Comparison of ENCODE assay signal across 8 cellular contexts in the genomic region with DNA sequence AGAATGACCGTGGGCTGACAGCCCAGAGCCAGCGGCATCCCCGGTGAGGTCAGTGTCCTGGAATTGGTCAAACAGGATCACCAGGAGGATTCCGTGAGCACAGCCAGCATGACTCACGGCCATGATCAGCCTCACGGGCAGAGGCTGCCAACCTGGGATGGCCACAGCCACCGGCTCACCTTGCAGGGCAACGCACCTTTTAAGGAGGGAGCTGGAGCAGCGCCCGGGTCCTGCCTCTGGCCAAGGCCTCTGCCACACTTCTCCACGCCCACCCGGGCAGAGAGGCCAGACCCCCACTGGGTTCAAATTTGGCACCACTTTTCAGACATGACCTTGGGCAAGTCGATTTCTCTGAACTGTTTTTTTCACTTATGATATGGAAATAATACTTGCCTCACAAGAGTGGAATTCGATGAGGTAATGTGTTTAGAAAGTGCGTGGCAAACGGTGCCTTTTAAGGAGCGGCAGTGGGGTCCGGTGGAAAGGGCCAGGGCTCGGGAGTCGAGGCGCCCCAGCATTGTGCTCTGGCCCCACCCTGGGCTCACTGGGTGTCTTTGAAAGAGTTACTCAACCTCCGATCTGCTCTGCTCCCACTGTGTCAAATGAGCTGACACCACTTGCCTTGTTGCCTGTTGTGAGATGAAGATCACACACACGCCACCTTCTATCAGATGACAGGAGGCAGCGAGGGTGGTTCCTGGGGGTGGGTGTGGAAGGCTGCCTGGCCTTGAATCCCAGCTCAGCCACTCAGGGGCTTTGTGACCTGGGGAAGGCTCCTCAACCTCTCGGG. TPM values are rescaled to one million over a fixed set of nuclear protein-coding genes. Genes with fewer than 3 reads are reported as not detected.
DNase-seq lines count a peak whose midpoint lies in the region; ATAC-seq and TF ChIP-seq lines count a peak whose summit lies in the region.

No MANE protein-coding gene starts in this region.

- H3K9me3 ChIP-seq in adipocyte (ENCODE audit: control insufficient read depth, low read length) = no peaks in the 10 kb centered on the region
- H3K9me3 ChIP-seq in heart right ventricle = no peaks in the 10 kb centered on the region
- H3K9me3 ChIP-seq in skeletal muscle satellite cell (replicated peaks; ENCODE audit: low read length) = no peaks in the 10 kb centered on the region

- H3K36me3 ChIP-seq in adipocyte (ENCODE audit: control insufficient read depth, insufficient read depth, low read length, severe bottlenecking) (no peaks in the 10 kb centered on the region), heart right ventricle (peaks cover 0 to 9% (median 0%) of the 10 kb centered on the region in 9 donors), skeletal muscle satellite cell (ENCODE audit: insufficient read depth, low read length) (no peaks in the 10 kb centered on the region)

- H3K27me3 ChIP-seq in adipocyte (replicated peaks; ENCODE audit: control insufficient read depth, insufficient read depth, low read length) (no peaks in the 10 kb centered on the region), heart right ventricle (no peaks in the 10 kb centered on the region), skeletal muscle satellite cell (ENCODE audit: control insufficient read depth, insufficient read depth, low read length) (no peaks in the 10 kb centered on the region)

- peaks cover 10 to 12% of the 10 kb centered on the region in 2 donors for H3K4me1 Mint-ChIP-seq in natural killer cell treated with Interleukin-12 subunit alpha and Interleukin-12 subunit beta and Interleukin-15 and Interleukin-18, amount 100 ng/mL, for 72 hours (ENCODE audit: low read depth in 2 of 2)

- H3K4me1 ChIP-seq in adipocyte (ENCODE audit: control insufficient read depth, insufficient read depth, low read length) = peaks cover 49% of the 10 kb centered on the region
- H3K4me1 ChIP-seq in heart right ventricle = peaks cover 26 to 99% (median 88%) of the 10 kb centered on the region in 9 donors
- H3K4me1 ChIP-seq in skeletal muscle satellite cell (ENCODE audit: control insufficient read depth, insufficient read depth, low read length) = peaks cover 76% of the 10 kb centered on the region

- peak overlapping the region; percentile 70 to 97 (median 90) for H3K27ac ChIP-seq in heart right ventricle

- DNase-seq in H4 (ENCODE audit: low spot score) (peak; percentile 87), adipocyte (ENCODE audit: low read depth) (peak; percentile 91), heart right ventricle (peak; percentile 52 to 86), NCI-H774 (lab: John Stamatoyannopoulos, UW) (no peak), NCI-H2081 (lab: John Stamatoyannopoulos, UW) (no peak)
- no peak for DNase-seq in natural killer cell treated with Interleukin-12 subunit alpha and Interleukin-12 subunit beta and Interleukin-15 and Interleukin-18, amount 100 ng/mL, for 72 hours (ENCODE audit: low spot score)

- H3K36me3 Mint-ChIP-seq in natural killer cell treated with Interleukin-12 subunit alpha and Interleukin-12 subunit beta and Interleukin-15 and Interleukin-18, amount 100 ng/mL, for 72 hours = no peaks in the 10 kb centered on the region

- no peak overlapping the region for H3K4me3 ChIP-seq in adipocyte (ENCODE audit: low read length)
- H3K4me3 ChIP-seq in heart right ventricle = no peak overlapping the region
- H3K4me3 ChIP-seq in skeletal muscle satellite cell (ENCODE audit: low read length) = no peak overlapping the region

- peak overlapping the region; percentile 48 for H3K4me2 ChIP-seq in skeletal muscle satellite cell (ENCODE audit: low read length)

- H3K27me3 Mint-ChIP-seq in natural killer cell treated with Interleukin-12 subunit alpha and Interleukin-12 subunit beta and Interleukin-15 and Interleukin-18, amount 100 ng/mL, for 72 hours = no peaks in the 10 kb centered on the region

- no peak for TF ChIP-seq CTCF in heart right ventricle (IDR thresholded peaks at IDR 0.05)

- H3K9ac ChIP-seq in adipocyte (ENCODE audit: low read length) (peak overlapping the region; percentile 14), skeletal muscle satellite cell (ENCODE audit: low read depth, low read length) (peak overlapping the region; percentile 44)

- H3K9me3 Mint-ChIP-seq in natural killer cell treated with Interleukin-12 subunit alpha and Interleukin-12 subunit beta and Interleukin-15 and Interleukin-18, amount 100 ng/mL, for 72 hours = no peaks in the 10 kb centered on the region

- intact Hi-C loops in heart right ventricle (cut with DNase I) = loop anchor here in 6 of 10 donors (1.0 to 5.0 kb wide), 4 partner anchors 78 to 143 kb away; a partner anchor contains a TSS

- WGBS in heart right ventricle, 2 donors = 44 to 46% methylated on average over 25 of the region's 25 CpGs

- peak; percentile 36 to 76 (median 64) for ATAC-seq in heart right ventricle
- no peak for ATAC-seq in natural killer cell treated with Interleukin-12 subunit alpha and Interleukin-12 subunit beta and Interleukin-15 and Interleukin-18, amount 100 ng/mL, for 72 hours
- no peak for ATAC-seq in GM21423 (IDR thresholded peaks at IDR 0.05; ENCODE audit: unreplicated experiment)

- no peak overlapping the region for H3K4me3 Mint-ChIP-seq in natural killer cell treated with Interleukin-12 subunit alpha and Interleukin-12 subunit beta and Interleukin-15 and Interleukin-18, amount 100 ng/mL, for 72 hours

- H3K27ac Mint-ChIP-seq in natural killer cell treated with Interleukin-12 subunit alpha and Interleukin-12 subunit beta and Interleukin-15 and Interleukin-18, amount 100 ng/mL, for 72 hours = no peak overlapping the region

RNA-seq across cellular contexts. Expression of a gene that starts 16.0 kb away (rescaled TPM):
- total RNA-seq in H4 (2014; rRNA removed; shearing (Covaris generic)) = 13.6 and 15.6 TPM in 2 replicates
- 100 to 1,000 TPM; 107 to 142 (median 122) TPM for total RNA-seq in heart right ventricle
- polyA plus RNA-seq in heart right ventricle = 100 to 1,000 TPM; 103 to 155 TPM
- total RNA-seq in skeletal muscle satellite cell (2012; rRNA removed) = 23.1 and 36.3 TPM in 2 replicates
- 10 to 100 TPM; 67.5 to 96.7 TPM for total RNA-seq in natural killer cell treated with Interleukin-12 subunit alpha and Interleukin-12 subunit beta and Interleukin-15 and Interleukin-18, amount 100 ng/mL, for 72 hours

RNA-seq across cellular contexts. Expression of a gene that starts 41.4 kb away (rescaled TPM):
- total RNA-seq in H4 (2014; rRNA removed; shearing (Covaris generic)) = 17.8 and 21.6 TPM in 2 replicates
- total RNA-seq in heart right ventricle = 10 to 100 TPM in 3 of 10 donors, 1 to 10 TPM in 7; 6.3 to 15.7 (median 8.6) TPM
- 1 to 10 TPM; 2.2 to 2.4 TPM for polyA plus RNA-seq in heart right ventricle
- total RNA-seq in skeletal muscle satellite cell (2012; rRNA removed) = 8.7 and 11.7 TPM in 2 replicates
- total RNA-seq in natural killer cell treated with Interleukin-12 subunit alpha and Interleukin-12 subunit beta and Interleukin-15 and Interleukin-18, amount 100 ng/mL, for 72 hours = 10 to 100 TPM in 1 of 2 donors, 1 to 10 TPM in 1; 6.5 to 25.5 TPM

Comparison
In these comparisons a context has a peak if more than half of its experiments do, and no peak if none do; other contexts are left out.
1. DNase-seq: peak in H4 (single experiment), adipocyte (single experiment) and heart right ventricle (2 of 2); none in NCI-H774 (single experiment), NCI-H2081 (0 of 2) and natural killer cell treated with Interleukin-12 subunit alpha and Interleukin-12 subunit beta and Interleukin-15 and Interleukin-18, amount 100 ng/mL, for 72 hours (single experiment).
2. ATAC-seq: peak in heart right ventricle (8 of 8); none in natural killer cell treated with Interleukin-12 subunit alpha and Interleukin-12 subunit beta and Interleukin-15 and Interleukin-18, amount 100 ng/mL, for 72 hours (0 of 2) and GM21423 (single experiment).